In genomic region chr21:37863842-37864241, GRCh38 we compare ENCODE assay signal across 17 cellular contexts. TPM values are rescaled to one million over a fixed set of nuclear protein-coding genes. Genes with fewer than 3 reads are reported as not detected.
DNase-seq lines count a peak whose midpoint lies in the region; ATAC-seq and TF ChIP-seq lines count a peak whose summit lies in the region.
"Had no signal": no experiment of that assay in that cellular context is flagged by ENCODE, and none has a peak within 500 bp of the region (broad histone marks: within the 10 kb centered on the region; RNA-seq: fewer than 3 reads in every experiment).

No MANE protein-coding gene starts in this region.

- no peaks in the 10 kb centered on the region for H3K9me2 ChIP-seq in hepatocyte (replicated peaks; ENCODE audit: insufficient read depth)

- DNase-seq in AG04450 (ENCODE audit: low read depth, low spot score) (no peak), astrocyte of the hippocampus (ENCODE audit: low read depth, low spot score) (peak; percentile 53), hepatocyte (ENCODE audit: low spot score) (peak; percentile 43), NCI-H2029 (lab: John Stamatoyannopoulos, UW) (no peak), GM10266 (ENCODE audit: extremely low spot score) (no peak)
- DNase-seq: amniotic stem cell; COR-L47; heart left ventricle; Kasumi-1; NCI-H1694; NCI-H345; stimulated activated CD4-positive, alpha-beta T cell treated with anti-CD3 and anti-CD28 coated beads, Interleukin-15, amount 100 ng/mL, for 24 hours had no signal

- POLR2A ChIA-PET in AG04450 (lab: Yijun Ruan, JAX) = interaction anchor here (0.7 kb wide), 1 partner anchor 9 kb away, joined by 5 read pairs; no protein-coding TSS in a partner anchor

- H3K27me3 ChIP-seq in AG04450 (ENCODE audit: control insufficient read depth, insufficient read depth, low read length) = no peaks in the 10 kb centered on the region
- no peaks in the 10 kb centered on the region for H3K27me3 ChIP-seq in hepatocyte

- peak overlapping the region; percentile 25 for H3K27ac ChIP-seq in AG04450 (ENCODE audit: low read depth, low read length)
- no peak overlapping the region for H3K27ac ChIP-seq in hepatocyte
- H3K27ac ChIP-seq: prostate gland had no signal

- H4K20me1 ChIP-seq in hepatocyte (ENCODE audit: insufficient read depth, poor library complexity, severe bottlenecking) = no peaks in the 10 kb centered on the region

- TF ChIP-seq CTCF in AG04450 (IDR thresholded peaks at IDR 0.05; ENCODE audit: low read depth, low read length) (no peak), hepatocyte (IDR thresholded peaks at IDR 0.05; ENCODE audit: poor library complexity) (no peak), GM10266 (IDR thresholded peaks at IDR 0.05; ENCODE audit: control insufficient read depth, insufficient read depth, low read depth, missing control alignments) (no peak)

- ATAC-seq in HG03095 (IDR thresholded peaks at IDR 0.05; ENCODE audit: unreplicated experiment) (peak; percentile 49), SK-N-SH treated with all-trans-retinoic acid at 6 μM for 48 hours (no peak), GM18498 (IDR thresholded peaks at IDR 0.05; ENCODE audit: unreplicated experiment) (no peak)
- ATAC-seq: heart left ventricle had no signal

- WGBS in hepatocyte (ENCODE audit: low lambda C conversion rate, missing lambda C conversion rate) = 83% methylated on average over 5 of the region's 5 CpGs

- no peaks in the 10 kb centered on the region for H3K4me1 ChIP-seq in hepatocyte (ENCODE audit: insufficient read depth)
- H3K4me1 ChIP-seq: prostate gland had no signal

- H3K4me2 ChIP-seq in hepatocyte = no peak overlapping the region

- H3K4me3 ChIP-seq in AG04450 (ENCODE audit: low read depth, low read length) (no peak overlapping the region), hepatocyte (no peak overlapping the region)
- H3K4me3 ChIP-seq: heart left ventricle, prostate gland had no signal

- no peaks in the 10 kb centered on the region for H3K36me3 ChIP-seq in hepatocyte (replicated peaks; ENCODE audit: insufficient read depth, low read depth)
- H3K36me3 ChIP-seq: heart left ventricle, prostate gland had no signal

- no peaks in the 10 kb centered on the region for H3K79me2 ChIP-seq in hepatocyte

- no peak overlapping the region for H2AFZ ChIP-seq in hepatocyte

- H3K9me3 ChIP-seq in AG04450 (ENCODE audit: control insufficient read depth, insufficient read depth, low read length) = no peaks in the 10 kb centered on the region
- H3K9me3 ChIP-seq in hepatocyte (ENCODE audit: low read depth) = no peaks in the 10 kb centered on the region
- H3K9me3 ChIP-seq: heart left ventricle, prostate gland had no signal

- CTCF ChIA-PET in AG04450 (lab: Charles Lee) = interaction anchor here (0.7 to 1.5 kb wide), 3 partner anchors 10 to 489 kb away, joined by 4 to 6 read pairs (median 4); no protein-coding TSS in a partner anchor

TF ChIP-seq in SK-N-SH treated with all-trans-retinoic acid at 6 μM for 48 hours, 23 proteins besides CTCF, POLR2A, EP300 and RAD21:
- TF ChIP-seq ZNF8 (CRISPR knock-in tag; IDR thresholded peaks at IDR 0.05) = no peak
- TF ChIP-seq PPARA (CRISPR knock-in tag; IDR thresholded peaks at IDR 0.05; ENCODE audit: borderline replicate concordance) = no peak
- no peak for TF ChIP-seq ZFP3 (CRISPR knock-in tag; IDR thresholded peaks at IDR 0.05)
- TF ChIP-seq ZNF70 (CRISPR knock-in tag; IDR thresholded peaks at IDR 0.05) = no peak
- TF ChIP-seq, protein P1, sequence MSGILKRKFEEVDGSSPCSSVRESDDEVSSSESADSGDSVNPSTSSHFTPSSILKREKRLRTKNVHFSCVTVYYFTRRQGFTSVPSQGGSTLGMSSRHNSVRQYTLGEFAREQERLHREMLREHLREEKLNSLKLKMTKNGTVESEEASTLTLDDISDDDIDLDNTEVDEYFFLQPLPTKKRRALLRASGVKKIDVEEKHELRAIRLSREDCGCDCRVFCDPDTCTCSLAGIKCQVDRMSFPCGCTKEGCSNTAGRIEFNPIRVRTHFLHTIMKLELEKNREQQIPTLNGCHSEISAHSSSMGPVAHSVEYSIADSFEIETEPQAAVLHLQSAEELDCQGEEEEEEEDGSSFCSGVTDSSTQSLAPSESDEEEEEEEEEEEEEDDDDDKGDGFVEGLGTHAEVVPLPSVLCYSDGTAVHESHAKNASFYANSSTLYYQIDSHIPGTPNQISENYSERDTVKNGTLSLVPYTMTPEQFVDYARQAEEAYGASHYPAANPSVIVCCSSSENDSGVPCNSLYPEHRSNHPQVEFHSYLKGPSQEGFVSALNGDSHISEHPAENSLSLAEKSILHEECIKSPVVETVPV (CRISPR knock-in tag; IDR thresholded peaks at IDR 0.05) = no peak
- TF ChIP-seq CSDC2 (CRISPR knock-in tag; IDR thresholded peaks at IDR 0.05) = no peak
- no peak for TF ChIP-seq ESRRG (CRISPR knock-in tag; IDR thresholded peaks at IDR 0.05)
- TF ChIP-seq OSR1 (CRISPR knock-in tag; IDR thresholded peaks at IDR 0.05) = no peak
- TF ChIP-seq SNAI2 (CRISPR knock-in tag; IDR thresholded peaks at IDR 0.05) = no peak

RNA-seq across cellular contexts. Expression of gene KCNJ6, which starts 52.4 kb away (rescaled TPM):
- polyA plus RNA-seq in AG04450 (2011; rRNA removed) (0.02 and 0.06 TPM in 2 replicates), hepatocyte (0.46 and 0.52 TPM in 2 replicates)
- polyA minus RNA-seq in AG04450 (2011; rRNA and poly(A)+ RNA removed) = not detected in 2 replicates
- total RNA-seq in hepatocyte = under 0.01 and 0.07 TPM in 2 replicates
- total RNA-seq: activated T-helper 2 cell treated with anti-CD3 and anti-CD28 coated beads, Interferon-gamma antibody, Interleukin-2, Interleukin-4, amounts not matched to agents 10 μg/mL and 5 μg/mL and 100 μg/mL, durations not matched to agents 14 hours and 24 hours and 36 hours; heart left ventricle had no signal
- polyA plus RNA-seq: heart left ventricle had no signal

Comparison
In these comparisons a context has a peak if more than half of its experiments do, and no peak if none do; other contexts are left out.
1. DNase-seq: peak in astrocyte of the hippocampus (single experiment) and hepatocyte (single experiment); none in AG04450 (single experiment), NCI-H2029 (single experiment) and GM10266 (single experiment).